16 cellular contexts compared by ENCODE assay signal in genomic region chr10:126836009-126836408, GRCh38.
DNase-seq lines count a peak whose midpoint lies in the region; ATAC-seq and TF ChIP-seq lines count a peak whose summit lies in the region.
"Had no signal": no experiment of that assay in that cellular context is flagged by ENCODE, and none has a peak within 500 bp of the region (broad histone marks: within the 10 kb centered on the region; RNA-seq: fewer than 3 reads in every experiment).

No MANE protein-coding gene starts in this region.

- TF ChIP-seq CTCF in HCT116 (IDR thresholded peaks at IDR 0.05 in 2 of 3, conservative IDR thresholded peaks at IDR 0.05 in 1 of 3; ENCODE audit: borderline replicate concordance in 1 of 3, insufficient read depth in 1 of 3, low read depth in 2 of 3, low read length in 2 of 3) (no peak), VCaP (conservative IDR thresholded peaks at IDR 0.05) (no peak), neural crest cell (conservative IDR thresholded peaks at IDR 0.05) (no peak), upper lobe of right lung (IDR thresholded peaks at IDR 0.05) (no peak), WERI-Rb-1 (IDR thresholded peaks at IDR 0.05; ENCODE audit: low read depth, low read length) (no peak)

- H3K27me3 ChIP-seq in HCT116 (ENCODE audit: insufficient read depth, low read length) (peaks cover 72% of the 10 kb centered on the region), upper lobe of right lung (no peaks in the 10 kb centered on the region), WERI-Rb-1 (ENCODE audit: insufficient read depth, low read depth, severe bottlenecking) (peaks cover 3% of the 10 kb centered on the region)

- no peak for TF ChIP-seq POLR2A in HCT116 (IDR thresholded peaks at IDR 0.05; ENCODE audit: borderline replicate concordance, extremely low read depth, insufficient read depth, insufficient read length)

- H3K79me2 ChIP-seq in HCT116 (ENCODE audit: insufficient read depth, low read length), result no peaks in the 10 kb centered on the region

- TF ChIP-seq RAD21 in HCT116 (IDR thresholded peaks at IDR 0.05; ENCODE audit: low read depth), result no peak

- DNase-seq in HCT116 (ENCODE audit: low read depth, low spot score), result no peak
- no peak for DNase-seq in neural crest cell (ENCODE audit: low read depth, low spot score)
- no peak for DNase-seq in upper lobe of right lung
- no peak for DNase-seq in WERI-Rb-1
- DNase-seq: C1 segment of cervical spinal cord; Calu3; CD4-positive, alpha-beta memory T cell; COR-L47; DMS53; DMS79 treated with DMSO at 0.1 percent for 48 hours; GF-D8; GOT3; H7; HCEC 1CT had no signal

- no peaks in the 10 kb centered on the region for H3K9me3 Mint-ChIP-seq in neural crest cell

- H3K27ac ChIP-seq in HCT116 (ENCODE audit: low read depth, low read length), result no peak overlapping the region
- peak overlapping the region; percentile 95; the same call in 1 of the 2 replicates for H3K27ac ChIP-seq in VCaP
- H3K27ac ChIP-seq in upper lobe of right lung, result no peak overlapping the region
- H3K27ac ChIP-seq in WERI-Rb-1, result no peak overlapping the region

- POLR2A ChIA-PET in HCT116 (lab: Charles Lee), result no interaction called here

- no peaks in the 10 kb centered on the region for H3K9me3 ChIP-seq in HCT116 (ENCODE audit: control insufficient read depth in 1 of 2, insufficient read depth in 1 of 2, low read depth in 1 of 2, low read length in 2 of 2)
- H3K9me3 ChIP-seq in upper lobe of right lung, result no peaks in the 10 kb centered on the region
- H3K9me3 ChIP-seq in WERI-Rb-1 (ENCODE audit: severe bottlenecking), result no peaks in the 10 kb centered on the region

- intact Hi-C loops in HCT116 (cut with micrococcal nuclease) (no loop called here), upper lobe of right lung (cut with DNase I) (no loop called here)

- no peak overlapping the region for H3K9ac ChIP-seq in HCT116 (ENCODE audit: low read length)

- H3K36me3 Mint-ChIP-seq in neural crest cell (ENCODE audit: low read depth), result no peaks in the 10 kb centered on the region
- H3K36me3 Mint-ChIP-seq: CD4-positive, alpha-beta memory T cell had no signal

- H4K20me1 ChIP-seq in HCT116 (ENCODE audit: insufficient read depth), result no peaks in the 10 kb centered on the region

- no peak overlapping the region for H2AFZ ChIP-seq in HCT116 (ENCODE audit: low read depth, low read length, poor library complexity, severe bottlenecking)

- peaks cover 5% of the 10 kb centered on the region for H3K4me1 Mint-ChIP-seq in neural crest cell
- H3K4me1 Mint-ChIP-seq: CD4-positive, alpha-beta memory T cell had no signal

- no peak overlapping the region for H3K4me3 Mint-ChIP-seq in neural crest cell
- H3K4me3 Mint-ChIP-seq: CD4-positive, alpha-beta memory T cell had no signal

- BruUV-seq in HCT116 (replicated peaks; lab: Mats Ljungman, UMichigan), result no TSS peak

- RAD21 ChIA-PET in HCT116 (lab: Charles Lee; ENCODE audit: low non-redundant PET in 1 of 2, low total read pairs in 2 of 2, uncharacterized antibody in 2 of 2, unreplicated experiment in 2 of 2), result no interaction called here

- 0 out of 4 replicates have a peak, but pooled peaks cover 3 to 4% of the 10 kb centered on the region in 2 experiments for H3K4me1 ChIP-seq in HCT116 (ENCODE audit: control insufficient read depth in 1 of 2, insufficient read depth in 2 of 2, low read length in 2 of 2)
- peaks cover 11% of the 10 kb centered on the region for H3K4me1 ChIP-seq in upper lobe of right lung

- H3K36me3 ChIP-seq in HCT116 (ENCODE audit: control insufficient read depth in 1 of 2, insufficient read depth in 2 of 2, low read length in 2 of 2), result no peaks in the 10 kb centered on the region
- no peaks in the 10 kb centered on the region for H3K36me3 ChIP-seq in upper lobe of right lung
- no peaks in the 10 kb centered on the region for H3K36me3 ChIP-seq in WERI-Rb-1

- H3K4me3 ChIP-seq in HCT116 (replicated peaks in 1 of 2; ENCODE audit: low read depth in 1 of 2, low read length in 2 of 2), result no peak overlapping the region
- no peak overlapping the region for H3K4me3 ChIP-seq in upper lobe of right lung
- H3K4me3 ChIP-seq in WERI-Rb-1 (ENCODE audit: low read depth, low read length), result no peak overlapping the region

- ATAC-seq in HCT116, result 0 out of 2 replicates have a peak, but pooled peaks have one; percentile 30
- no peak for ATAC-seq in upper lobe of right lung
- ATAC-seq in GM19467 (IDR thresholded peaks at IDR 0.05; ENCODE audit: unreplicated experiment), result no peak

- H3K4me2 ChIP-seq in HCT116 (ENCODE audit: low read length), result no peak overlapping the region

- peak overlapping the region; percentile 94 for H3K27ac Mint-ChIP-seq in neural crest cell (ENCODE audit: unreplicated experiment)
- H3K27ac Mint-ChIP-seq: CD4-positive, alpha-beta memory T cell had no signal

- peaks cover 7% of the 10 kb centered on the region for H3K27me3 Mint-ChIP-seq in neural crest cell (ENCODE audit: low read depth)
- H3K27me3 Mint-ChIP-seq: CD4-positive, alpha-beta memory T cell had no signal

- no peaks in the 10 kb centered on the region for H3K9me2 ChIP-seq in HCT116 (ENCODE audit: insufficient read depth)

- CTCF ChIA-PET in HCT116 (lab: Charles Lee), result no interaction called here

TF ChIP-seq in HCT116, 20 proteins besides CTCF, POLR2A, EP300 and RAD21:
- TF ChIP-seq SP1 (IDR thresholded peaks at IDR 0.05; ENCODE audit: low read depth) (no peak), POLR2AphosphoS5 (IDR thresholded peaks at IDR 0.05; ENCODE audit: low read depth, low read length) (no peak), CBX3 (IDR thresholded peaks at IDR 0.05; ENCODE audit: low read depth) (no peak), ZBTB33 (IDR thresholded peaks at IDR 0.05; ENCODE audit: extremely low read depth, insufficient replicate concordance, low read length) (no peak), EZH2 (IDR thresholded peaks at IDR 0.05) (no peak), SRF (IDR thresholded peaks at IDR 0.05; ENCODE audit: low read depth) (no peak), FOSL1 (IDR thresholded peaks at IDR 0.05; ENCODE audit: low read depth) (no peak), TCF7L2 (IDR thresholded peaks at IDR 0.05; ENCODE audit: borderline replicate concordance, extremely low read depth, insufficient read depth, insufficient read length) (no peak), REST (IDR thresholded peaks at IDR 0.05; ENCODE audit: low read depth) (no peak), MAX (IDR thresholded peaks at IDR 0.05) (no peak), CEBPB (IDR thresholded peaks at IDR 0.05; ENCODE audit: low read depth) (no peak), SIN3A (IDR thresholded peaks at IDR 0.05; ENCODE audit: low read depth) (no peak), JUND (IDR thresholded peaks at IDR 0.05) (no peak), ZFX (IDR thresholded peaks at IDR 0.05) (no peak), EGR1 (IDR thresholded peaks at IDR 0.05; ENCODE audit: low read depth) (no peak), ELF1 (IDR thresholded peaks at IDR 0.05; ENCODE audit: borderline replicate concordance, low read depth) (no peak), EZH2phosphoT487 (IDR thresholded peaks at IDR 0.05; ENCODE audit: borderline replicate concordance) (no peak), YY1 (IDR thresholded peaks at IDR 0.05; ENCODE audit: extremely low read depth, insufficient replicate concordance, low read depth, low read length) (no peak), ZNF274 (IDR thresholded peaks at IDR 0.05; ENCODE audit: low read depth, low read length) (no peak)
